14 cellular contexts compared by ENCODE assay signal in genomic region chr3:194971965-194972364, GRCh38.
A peak's percentile ranks its signal among the peaks of the same experiment; 100 is the strongest.
DNase-seq lines count a peak whose midpoint lies in the region; ATAC-seq and TF ChIP-seq lines count a peak whose summit lies in the region.
"Had no signal": no experiment of that assay in that cellular context is flagged by ENCODE, and none has a peak within 500 bp of the region (broad histone marks: within the 10 kb centered on the region; RNA-seq: fewer than 3 reads in every experiment).

No MANE protein-coding gene starts in this region.

- no peak overlapping the region for H3K4me2 ChIP-seq in mesenchymal stem cell (ENCODE audit: low read length, poor library complexity, severe bottlenecking)
- H3K4me2 ChIP-seq: BLaER1 treated with 17β-estradiol and CSF1 and Interleukin-3, amounts not matched to agents 10 nM and 100 nM had no signal

- H3K23ac ChIP-seq in mesenchymal stem cell (ENCODE audit: low read length in 2 of 2) = no peak overlapping the region

- no peaks in the 10 kb centered on the region for H3K79me1 ChIP-seq in mesenchymal stem cell (replicated peaks; ENCODE audit: low read length, poor library complexity, severe bottlenecking)

- no peak overlapping the region for H3K4me3 ChIP-seq in mesenchymal stem cell (ENCODE audit: insufficient read depth in 1 of 2, low read depth in 1 of 2, low read length in 2 of 2)
- H3K4me3 ChIP-seq: BLaER1 treated with 17β-estradiol and CSF1 and Interleukin-3, amounts not matched to agents 10 nM and 100 nM had no signal

- no peaks in the 10 kb centered on the region for H3K4me1 Mint-ChIP-seq in natural killer cell treated with Interleukin-12 subunit alpha and Interleukin-12 subunit beta and Interleukin-15 and Interleukin-18, amount 100 ng/mL, for 72 hours (ENCODE audit: low read depth in 2 of 2)
- no peaks in the 10 kb centered on the region for H3K4me1 Mint-ChIP-seq in natural killer cell

- peak overlapping the region; percentile 54 for H2BK15ac ChIP-seq in mesenchymal stem cell (ENCODE audit: low read depth, poor library complexity, severe bottlenecking)

- H3K36me3 ChIP-seq in mesenchymal stem cell (ENCODE audit: control insufficient read depth in 1 of 2, insufficient read depth in 2 of 2, low read depth in 1 of 2, low read length in 2 of 2) = no peaks in the 10 kb centered on the region
- H3K36me3 ChIP-seq: BLaER1 treated with 17β-estradiol and CSF1 and Interleukin-3, amounts not matched to agents 10 nM and 100 nM had no signal

- peak overlapping the region; percentile 19 for H4K8ac ChIP-seq in mesenchymal stem cell (ENCODE audit: low read length)

- H2AFZ ChIP-seq in mesenchymal stem cell (ENCODE audit: low read depth, low read length) = no peak overlapping the region

- H2BK120ac ChIP-seq in mesenchymal stem cell (ENCODE audit: low read depth, low read length) = no peak overlapping the region

- H3K9me3 ChIP-seq in mesenchymal stem cell (ENCODE audit: control insufficient read depth, low read length) = no peaks in the 10 kb centered on the region

- no peak overlapping the region for H3K27ac ChIP-seq in mesenchymal stem cell (ENCODE audit: low read length, poor library complexity, severe bottlenecking)
- H3K27ac ChIP-seq: BLaER1 treated with 17β-estradiol and CSF1 and Interleukin-3, amounts not matched to agents 10 nM and 100 nM had no signal

- no peak overlapping the region for H3K4me3 Mint-ChIP-seq in natural killer cell treated with Interleukin-12 subunit alpha and Interleukin-12 subunit beta and Interleukin-15 and Interleukin-18, amount 100 ng/mL, for 72 hours
- no peak overlapping the region for H3K4me3 Mint-ChIP-seq in natural killer cell

- peaks cover 41 to 53% of the 10 kb centered on the region in 2 experiments for H3K27me3 ChIP-seq in mesenchymal stem cell (ENCODE audit: control insufficient read depth in 1 of 2, insufficient read depth in 1 of 2, low read length in 2 of 2)
- H3K27me3 ChIP-seq: BLaER1 treated with 17β-estradiol and CSF1 and Interleukin-3, amounts not matched to agents 10 nM and 100 nM had no signal

- no peak overlapping the region for H2BK5ac ChIP-seq in mesenchymal stem cell (ENCODE audit: low read depth, low read length, poor library complexity, severe bottlenecking)

- WGBS in mesenchymal stem cell = 88% methylated on average over 5 of the region's 6 CpGs

- H3K9me3 Mint-ChIP-seq in natural killer cell treated with Interleukin-12 subunit alpha and Interleukin-12 subunit beta and Interleukin-15 and Interleukin-18, amount 100 ng/mL, for 72 hours = no peaks in the 10 kb centered on the region
- H3K9me3 Mint-ChIP-seq in natural killer cell = no peaks in the 10 kb centered on the region

- H2AK5ac ChIP-seq in mesenchymal stem cell (ENCODE audit: low read length, severe bottlenecking) = no peak overlapping the region

- no peak overlapping the region for H3K14ac ChIP-seq in mesenchymal stem cell (ENCODE audit: low read length in 2 of 2)

- H3K36me3 Mint-ChIP-seq in natural killer cell treated with Interleukin-12 subunit alpha and Interleukin-12 subunit beta and Interleukin-15 and Interleukin-18, amount 100 ng/mL, for 72 hours = no peaks in the 10 kb centered on the region
- H3K36me3 Mint-ChIP-seq in natural killer cell = no peaks in the 10 kb centered on the region

- no peak overlapping the region for H4K91ac ChIP-seq in mesenchymal stem cell (ENCODE audit: low read length)

- H3K4me1 ChIP-seq in mesenchymal stem cell (ENCODE audit: control insufficient read depth, insufficient read depth, low read depth, low read length) = no peaks in the 10 kb centered on the region

- H2BK12ac ChIP-seq in mesenchymal stem cell (ENCODE audit: low read length in 2 of 2) = no peak overlapping the region

- H3K27ac Mint-ChIP-seq in natural killer cell treated with Interleukin-12 subunit alpha and Interleukin-12 subunit beta and Interleukin-15 and Interleukin-18, amount 100 ng/mL, for 72 hours = no peak overlapping the region
- no peak overlapping the region for H3K27ac Mint-ChIP-seq in natural killer cell

- no peak overlapping the region for H3K18ac ChIP-seq in mesenchymal stem cell (ENCODE audit: low read depth in 1 of 2, low read length in 2 of 2)

- H3K27me3 Mint-ChIP-seq in natural killer cell treated with Interleukin-12 subunit alpha and Interleukin-12 subunit beta and Interleukin-15 and Interleukin-18, amount 100 ng/mL, for 72 hours = peaks cover 10 to 27% of the 10 kb centered on the region in 2 donors
- H3K27me3 Mint-ChIP-seq in natural killer cell (ENCODE audit: low read depth in 2 of 2) = peaks cover 13 to 15% of the 10 kb centered on the region in 2 donors

- H3K4ac ChIP-seq in mesenchymal stem cell (ENCODE audit: low read depth in 1 of 2, low read length in 2 of 2) = no peak overlapping the region

- peak; percentile 39 for DNase-seq in natural killer cell treated with Interleukin-12 subunit alpha and Interleukin-12 subunit beta and Interleukin-15 and Interleukin-18, amount 100 ng/mL, for 72 hours (ENCODE audit: low spot score)
- DNase-seq in natural killer cell (no peak), RKO (ENCODE audit: low spot score) (peak; percentile 22), mesenchymal stem cell (no peak), DMS153 treated with DMSO at 0.1 percent for 48 hours (lab: John Stamatoyannopoulos, UW; ENCODE audit: unreplicated experiment) (no peak), cortex of kidney (lab: John Stamatoyannopoulos, UW) (no peak), NCI-H748 (lab: John Stamatoyannopoulos, UW; ENCODE audit: unreplicated experiment) (no peak)
- DNase-seq: KG1, NCI-H1417, NCI-H1930, NCI-H2171 treated with DMSO at 0.1 percent for 48 hours, SHP77 had no signal

- ATAC-seq in natural killer cell treated with Interleukin-12 subunit alpha and Interleukin-12 subunit beta and Interleukin-15 and Interleukin-18, amount 100 ng/mL, for 72 hours = peak in 1 of 2 donors; percentile 21
- ATAC-seq in natural killer cell = no peak
- ATAC-seq: Panc1 had no signal

- H3K9ac ChIP-seq in mesenchymal stem cell (ENCODE audit: low read length) = no peak overlapping the region
- H3K9ac ChIP-seq: BLaER1 treated with 17β-estradiol and CSF1 and Interleukin-3, amounts not matched to agents 10 nM and 100 nM had no signal

- intact Hi-C loops in natural killer cell (cut with micrococcal nuclease) = no loop called here

- no peak for TF ChIP-seq CTCF in natural killer cell (IDR thresholded peaks at IDR 0.05)

Comparison
In these comparisons a context has a peak if more than half of its experiments do, and no peak if none do; other contexts are left out.
1. DNase-seq: peak in natural killer cell treated with Interleukin-12 subunit alpha and Interleukin-12 subunit beta and Interleukin-15 and Interleukin-18, amount 100 ng/mL, for 72 hours (single experiment) and RKO (single experiment); none in natural killer cell (single experiment), mesenchymal stem cell (single experiment), DMS153 treated with DMSO at 0.1 percent for 48 hours (single experiment), cortex of kidney (single experiment) and NCI-H748 (single experiment).